ENCODE assay signal across 22 cellular contexts in genomic region chr4:42123071-42123644, GRCh38. TPM values are rescaled to one million over a fixed set of nuclear protein-coding genes. Genes with fewer than 3 reads are reported as not detected.
A peak's percentile ranks its signal among the peaks of the same experiment; 100 is the strongest.
DNase-seq lines count a peak whose midpoint lies in the region; ATAC-seq, FAIRE-seq and TF ChIP-seq lines count a peak whose summit lies in the region.
"Had no signal": no experiment of that assay in that cellular context is flagged by ENCODE, and none has a peak within 500 bp of the region (broad histone marks: within the 10 kb centered on the region; RNA-seq: fewer than 3 reads in every experiment).

No MANE protein-coding gene starts in this region.

- TF ChIP-seq POLR2A in IMR-90 (IDR thresholded peaks at IDR 0.05; ENCODE audit: low read depth, low read length): no peak
- TF ChIP-seq POLR2A in endothelial cell of umbilical vein (IDR thresholded peaks at IDR 0.05; ENCODE audit: low read depth, low read length): no peak

- H3K14ac ChIP-seq in IMR-90 (replicated peaks; ENCODE audit: low read depth, low read length): no peak overlapping the region

- no CpG with 5 or more reads among the region's 2 CpGs for WGBS in IMR-90 (ENCODE audit: extremely low coverage in 2 of 2, insufficient read length in 1 of 2), 2 experiments

- CTCF ChIA-PET in IMR-90 (lab: Yijun Ruan, JAX) (no interaction called here), endothelial cell of umbilical vein (lab: Charles Lee) (interaction anchor here (0.6 kb wide), 1 partner anchor 416 kb away, joined by 3 read pairs; no protein-coding TSS in a partner anchor)
- CTCF ChIA-PET in naive thymus-derived CD4-positive, alpha-beta T cell (lab: Charles Lee): no interaction called here

- ATAC-seq in IMR-90 (ENCODE audit: low read depth): no peak
- no peak for ATAC-seq in naive thymus-derived CD4-positive, alpha-beta T cell
- no peak for ATAC-seq in GM21619 (IDR thresholded peaks at IDR 0.05; ENCODE audit: unreplicated experiment)
- ATAC-seq in GM19351 (IDR thresholded peaks at IDR 0.05; ENCODE audit: unreplicated experiment): no peak
- ATAC-seq in HG02763 (IDR thresholded peaks at IDR 0.05; ENCODE audit: unreplicated experiment): no peak

- no peaks in the 10 kb centered on the region for H3K9me3 ChIP-seq in IMR-90 (ENCODE audit: control insufficient read depth, insufficient read depth, low read length)
- no peaks in the 10 kb centered on the region for H3K9me3 ChIP-seq in endothelial cell of umbilical vein (replicated peaks; ENCODE audit: control insufficient read depth, insufficient read depth, low read length)
- no peaks in the 10 kb centered on the region for H3K9me3 ChIP-seq in naive thymus-derived CD4-positive, alpha-beta T cell (ENCODE audit: control insufficient read depth in 2 of 3, low read length in 3 of 3)
- H3K9me3 ChIP-seq: BLaER1 treated with 17β-estradiol and CSF1 and Interleukin-3, amounts not matched to agents 10 nM and 100 nM; HAP-1 had no signal

- H2AK9ac ChIP-seq in IMR-90 (replicated peaks; ENCODE audit: low read depth, low read length, poor library complexity): no peak overlapping the region

- no peak overlapping the region for H3K27ac ChIP-seq in IMR-90 (ENCODE audit: insufficient read depth, low read length)
- no peak overlapping the region for H3K27ac ChIP-seq in endothelial cell of umbilical vein (ENCODE audit: insufficient read depth, low read depth, low read length)
- H3K27ac ChIP-seq in naive thymus-derived CD4-positive, alpha-beta T cell (ENCODE audit: low read depth, low read length): no peak overlapping the region
- H3K27ac ChIP-seq: 22Rv1; BLaER1 treated with 17β-estradiol and CSF1 and Interleukin-3, amounts not matched to agents 10 nM and 100 nM; HL-60 had no signal

- dilution Hi-C loops in IMR-90 (cut with HindIII; ENCODE audit: low sequenced_read_pairs, unreplicated experiment): no loop called here
- dilution Hi-C loops in endothelial cell of umbilical vein (cut with MboI; ENCODE audit: extremely low pct_ligation_motif_present, low sequenced_read_pairs): no loop called here

- H3K36me3 ChIP-seq in IMR-90 (ENCODE audit: control insufficient read depth, insufficient read depth, low read length): no peaks in the 10 kb centered on the region
- no peaks in the 10 kb centered on the region for H3K36me3 ChIP-seq in endothelial cell of umbilical vein (ENCODE audit: control insufficient read depth in 2 of 2, extremely low read depth in 1 of 2, insufficient read depth in 2 of 2, low read length in 2 of 2)
- no peaks in the 10 kb centered on the region for H3K36me3 ChIP-seq in naive thymus-derived CD4-positive, alpha-beta T cell (ENCODE audit: control insufficient read depth in 2 of 3, insufficient read depth in 3 of 3, low read length in 3 of 3)

- no peak overlapping the region for H3K56ac ChIP-seq in IMR-90 (ENCODE audit: extremely low read depth, insufficient read depth, low read length)

- peak; percentile 24 for DNase-seq in NCI-H748 (lab: John Stamatoyannopoulos, UW; ENCODE audit: unreplicated experiment)
- DNase-seq in NCI-H748 treated with DMSO at 0.1 percent for 48 hours (lab: John Stamatoyannopoulos, UW): no peak
- DNase-seq in IMR-90: no peak
- no peak for DNase-seq in endothelial cell of umbilical vein (ENCODE audit: low read depth, low spot score)
- DNase-seq in naive thymus-derived CD4-positive, alpha-beta T cell: no peak
- DNase-seq: AML-193; CD4-positive, CD25-positive, alpha-beta regulatory T cell; DMS 273 treated with DMSO at 0.1 percent for 48 hours; DMS79; GOT3; Kasumi-1; KBM-7 had no signal

- H3K4me3 Mint-ChIP-seq in naive thymus-derived CD4-positive, alpha-beta T cell: no peak overlapping the region

- H2AFZ ChIP-seq in IMR-90 (replicated peaks; ENCODE audit: low read length, poor library complexity): no peak overlapping the region
- no peak overlapping the region for H2AFZ ChIP-seq in endothelial cell of umbilical vein (ENCODE audit: low read depth, low read length)

- TF ChIP-seq RAD21 in IMR-90 (IDR thresholded peaks at IDR 0.05; ENCODE audit: low read length): no peak

- intact Hi-C loops in IMR-90 (cut with micrococcal nuclease): no loop called here
- intact Hi-C loops in endothelial cell of umbilical vein (cut with micrococcal nuclease): no loop called here
- intact Hi-C loops in naive thymus-derived CD4-positive, alpha-beta T cell (cut with micrococcal nuclease): no loop called here

- no peaks in the 10 kb centered on the region for H3K79me2 ChIP-seq in endothelial cell of umbilical vein (ENCODE audit: control insufficient read depth, insufficient read depth, low read length)

- no peaks in the 10 kb centered on the region for H4K20me1 ChIP-seq in IMR-90 (ENCODE audit: insufficient read depth, low read length)
- H4K20me1 ChIP-seq in endothelial cell of umbilical vein (replicated peaks; ENCODE audit: control insufficient read depth, extremely low read depth, insufficient read depth, low read length): no peaks in the 10 kb centered on the region

- peaks cover 3 to 27% (median 14%) of the 10 kb centered on the region in 5 donors for H3K27me3 Mint-ChIP-seq in naive thymus-derived CD4-positive, alpha-beta T cell

- no peak overlapping the region for H4K8ac ChIP-seq in IMR-90 (ENCODE audit: low read depth in 2 of 2, low read length in 2 of 2)

- no peak overlapping the region for H2BK20ac ChIP-seq in IMR-90 (ENCODE audit: low read depth, low read length)

- H3K4ac ChIP-seq in IMR-90 (ENCODE audit: low read depth, low read length): no peak overlapping the region

- H3K79me1 ChIP-seq in IMR-90 (ENCODE audit: low read depth in 1 of 2, low read length in 2 of 2): no peaks in the 10 kb centered on the region

- no peak overlapping the region for H4K91ac ChIP-seq in IMR-90 (ENCODE audit: insufficient read depth, low read depth, low read length)

- H2BK15ac ChIP-seq in IMR-90 (ENCODE audit: low read depth, low read length): no peak overlapping the region

- no peak overlapping the region for H3K27ac Mint-ChIP-seq in naive thymus-derived CD4-positive, alpha-beta T cell
- H3K27ac Mint-ChIP-seq: CD4-positive, CD25-positive, alpha-beta regulatory T cell had no signal

- H3K4me3 ChIP-seq in IMR-90 (ENCODE audit: insufficient read depth, low read depth, low read length) (no peak overlapping the region), endothelial cell of umbilical vein (replicated peaks in 1 of 3; ENCODE audit: insufficient read depth in 1 of 3, low read depth in 1 of 3, low read length in 3 of 3) (no peak overlapping the region)
- no peak overlapping the region for H3K4me3 ChIP-seq in naive thymus-derived CD4-positive, alpha-beta T cell (ENCODE audit: low read length)
- H3K4me3 ChIP-seq: BLaER1 treated with 17β-estradiol and CSF1 and Interleukin-3, amounts not matched to agents 10 nM and 100 nM; HAP-1 had no signal

- H3K23ac ChIP-seq in IMR-90 (ENCODE audit: low read depth, low read length): no peak overlapping the region

- TF ChIP-seq CTCF in IMR-90 (conservative IDR thresholded peaks at IDR 0.05; ENCODE audit: low read depth, low read length): no peak
- no peak for TF ChIP-seq CTCF in endothelial cell of umbilical vein (IDR thresholded peaks at IDR 0.05; ENCODE audit: extremely low read depth in 1 of 2, insufficient read depth in 1 of 2, low read depth in 1 of 2, low read length in 2 of 2)

- H3K27me3 ChIP-seq in IMR-90 (ENCODE audit: control insufficient read depth, insufficient read depth, low read length) (peaks cover 9% of the 10 kb centered on the region), endothelial cell of umbilical vein (ENCODE audit: control insufficient read depth in 2 of 2, insufficient read depth in 2 of 2, low read length in 2 of 2) (no peaks in the 10 kb centered on the region)
- no peaks in the 10 kb centered on the region for H3K27me3 ChIP-seq in naive thymus-derived CD4-positive, alpha-beta T cell (ENCODE audit: control insufficient read depth in 2 of 2, insufficient read depth in 2 of 2, low read length in 2 of 2)
- H3K27me3 ChIP-seq: BLaER1 treated with 17β-estradiol and CSF1 and Interleukin-3, amounts not matched to agents 10 nM and 100 nM had no signal

- no peak overlapping the region for H2BK120ac ChIP-seq in IMR-90 (ENCODE audit: low read depth, low read length)

- H3K4me1 ChIP-seq in IMR-90 (ENCODE audit: control insufficient read depth, insufficient read depth, low read length) (no peaks in the 10 kb centered on the region), endothelial cell of umbilical vein (ENCODE audit: control insufficient read depth, extremely low read depth, insufficient read depth, low read length) (no peaks in the 10 kb centered on the region)
- H3K4me1 ChIP-seq in naive thymus-derived CD4-positive, alpha-beta T cell (ENCODE audit: control insufficient read depth in 2 of 2, insufficient read depth in 2 of 2, low read length in 2 of 2): no peaks in the 10 kb centered on the region

- H3K9ac ChIP-seq in IMR-90 (ENCODE audit: low read depth, low read length) (no peak overlapping the region), endothelial cell of umbilical vein (replicated peaks; ENCODE audit: extremely low read depth, insufficient read depth, low read length) (no peak overlapping the region)
- H3K9ac ChIP-seq: BLaER1 treated with 17β-estradiol and CSF1 and Interleukin-3, amounts not matched to agents 10 nM and 100 nM had no signal

- H3K4me1 Mint-ChIP-seq in naive thymus-derived CD4-positive, alpha-beta T cell: no peaks in the 10 kb centered on the region

- H2AK5ac ChIP-seq in IMR-90 (ENCODE audit: low read depth, low read length): no peak overlapping the region

- H3K36me3 Mint-ChIP-seq in naive thymus-derived CD4-positive, alpha-beta T cell: no peaks in the 10 kb centered on the region
- H3K36me3 Mint-ChIP-seq: CD4-positive, CD25-positive, alpha-beta regulatory T cell had no signal

- in situ Hi-C loops in IMR-90 (cut with MboI; ENCODE audit: low sequenced_read_pairs): no loop called here

- POLR2A ChIA-PET in IMR-90 (lab: Charles Lee; ENCODE audit: unreplicated experiment) (no interaction called here), endothelial cell of umbilical vein (lab: Charles Lee) (no interaction called here)
- POLR2A ChIA-PET in naive thymus-derived CD4-positive, alpha-beta T cell (lab: Charles Lee): no interaction called here

- H3K9me3 Mint-ChIP-seq in naive thymus-derived CD4-positive, alpha-beta T cell: no peaks in the 10 kb centered on the region

- H3K9me1 ChIP-seq in IMR-90 (ENCODE audit: insufficient read depth, low read length) (no peaks in the 10 kb centered on the region), endothelial cell of umbilical vein (replicated peaks; ENCODE audit: control insufficient read depth, extremely low read depth, insufficient read depth, low read length) (no peaks in the 10 kb centered on the region)

- no peak overlapping the region for H4K5ac ChIP-seq in IMR-90 (ENCODE audit: low read depth, low read length)

- no peak overlapping the region for H2BK5ac ChIP-seq in IMR-90 (ENCODE audit: low read depth, low read length, poor library complexity, severe bottlenecking)

- FAIRE-seq in endothelial cell of umbilical vein (lab: Jason Lieb, UNC): no peak
- FAIRE-seq: G401.6, GM12891, GM19239 had no signal

- no TSS peak for BruUV-seq in IMR-90 (replicated peaks; lab: Mats Ljungman, UMichigan)
- BruUV-seq in endothelial cell of umbilical vein (replicated peaks; lab: Mats Ljungman, UMichigan): no TSS peak

- no peak overlapping the region for H3K4me2 ChIP-seq in IMR-90 (ENCODE audit: low read depth, low read length)
- H3K4me2 ChIP-seq in endothelial cell of umbilical vein (ENCODE audit: insufficient read depth, low read length): no peak overlapping the region
- H3K4me2 ChIP-seq: BLaER1 treated with 17β-estradiol and CSF1 and Interleukin-3, amounts not matched to agents 10 nM and 100 nM had no signal

- no peak overlapping the region for H3K18ac ChIP-seq in IMR-90 (ENCODE audit: low read depth, low read length)

RNA-seq across cellular contexts. Expression of gene BEND4, which starts 29.3 kb away (rescaled TPM):
- not detected in 2 replicates for total RNA-seq in IMR-90 (2012; rRNA removed)
- polyA plus RNA-seq in IMR-90 (2012; rRNA removed): not detected in 2 replicates
- not detected in 2 replicates for polyA plus RNA-seq in IMR-90 (2012; cell fraction: cytosol; rRNA removed)
- polyA plus RNA-seq in IMR-90 (2012; cell fraction: nucleus; rRNA removed; ENCODE audit: low replicate concordance): not detected in 2 replicates
- 0.07 and 0.27 TPM in 2 replicates for total RNA-seq in endothelial cell of umbilical vein
- 0.01 and 0.02 TPM in 2 replicates for polyA plus RNA-seq in endothelial cell of umbilical vein
- not detected in 2 replicates for polyA plus RNA-seq in endothelial cell of umbilical vein (2011; cell fraction: cytosol; rRNA removed)
- polyA plus RNA-seq in endothelial cell of umbilical vein (2011; cell fraction: nucleus; rRNA removed): 0.03 and 0.04 TPM in 2 replicates
- 0.04 TPM in 2 replicates for polyA plus RNA-seq in endothelial cell of umbilical vein (2012)
- not detected in 2 replicates for polyA minus RNA-seq in endothelial cell of umbilical vein
- polyA minus RNA-seq in endothelial cell of umbilical vein (2011; cell fraction: cytosol; rRNA and poly(A)+ RNA removed): not detected
- not detected in 2 replicates for polyA minus RNA-seq in endothelial cell of umbilical vein (2011; cell fraction: nucleus; rRNA and poly(A)+ RNA removed)
- under 1 TPM in 3 of 5 experiments, not detected in 2; 0.19 to 0.32 (median 0.27) TPM for total RNA-seq in naive thymus-derived CD4-positive, alpha-beta T cell
- polyA plus RNA-seq in naive thymus-derived CD4-positive, alpha-beta T cell: not detected
